Comparison of ENCODE assay signal across 8 cellular contexts in genomic region chr14:102819176-102819628, GRCh38. TPM values are rescaled to one million over a fixed set of nuclear protein-coding genes. Genes with fewer than 3 reads are reported as not detected.
A peak's percentile ranks its signal among the peaks of the same experiment; 100 is the strongest.
DNase-seq lines count a peak whose midpoint lies in the region; ATAC-seq and TF ChIP-seq lines count a peak whose summit lies in the region.

No MANE protein-coding gene starts in this region.

- ATAC-seq in GM21447 (IDR thresholded peaks at IDR 0.05; ENCODE audit: unreplicated experiment) (peak; percentile 74), IMR-90 (ENCODE audit: low read depth) (no peak)

- no peak overlapping the region for H4K8ac ChIP-seq in IMR-90 (ENCODE audit: low read depth in 2 of 2, low read length in 2 of 2)

- H3K27ac ChIP-seq in IMR-90 (ENCODE audit: insufficient read depth, low read length): no peak overlapping the region
- H3K27ac ChIP-seq in mucosa of rectum (ENCODE audit: low read depth in 2 of 2, low read length in 2 of 2): peak overlapping the region; percentile 79 to 81
- H3K27ac ChIP-seq in ascending aorta: no peak overlapping the region

- H2AK5ac ChIP-seq in IMR-90 (ENCODE audit: low read depth, low read length): 0 out of 2 replicates have a peak overlapping the region, but pooled peaks have one; percentile 15

- H3K18ac ChIP-seq in IMR-90 (ENCODE audit: low read depth, low read length): no peak overlapping the region

- peak overlapping the region; percentile 29; the same call in 1 of the 2 replicates for H3K14ac ChIP-seq in IMR-90 (replicated peaks; ENCODE audit: low read depth, low read length)

- H3K36me3 ChIP-seq in IMR-90 (ENCODE audit: control insufficient read depth, insufficient read depth, low read length) (no peaks in the 10 kb centered on the region), mucosa of rectum (ENCODE audit: control insufficient read depth in 2 of 2, insufficient read depth in 2 of 2, low read length in 2 of 2) (no peaks in the 10 kb centered on the region), ascending aorta (no peaks in the 10 kb centered on the region)

- no peak overlapping the region for H2BK20ac ChIP-seq in IMR-90 (ENCODE audit: low read depth, low read length)

- dilution Hi-C loops in IMR-90 (cut with HindIII; ENCODE audit: low sequenced_read_pairs, unreplicated experiment): no loop called here

- H3K27me3 ChIP-seq in IMR-90 (ENCODE audit: control insufficient read depth, insufficient read depth, low read length) (no peaks in the 10 kb centered on the region), mucosa of rectum (ENCODE audit: control insufficient read depth in 2 of 2, insufficient read depth in 2 of 2, low read length in 2 of 2) (no peaks in the 10 kb centered on the region), ascending aorta (no peaks in the 10 kb centered on the region)

- CTCF ChIA-PET in IMR-90 (lab: Yijun Ruan, JAX): no interaction called here

- no TSS peak for BruUV-seq in IMR-90 (replicated peaks; lab: Mats Ljungman, UMichigan)

- intact Hi-C loops in IMR-90 (cut with micrococcal nuclease) (no loop called here), ascending aorta (cut with DNase I) (no loop called here)

- no peak overlapping the region for H2BK15ac ChIP-seq in IMR-90 (ENCODE audit: low read depth, low read length)

- peaks cover 41 to 76% of the 10 kb centered on the region in 2 experiments for H3K79me1 ChIP-seq in IMR-90 (ENCODE audit: low read depth in 1 of 2, low read length in 2 of 2)

- H3K9me3 ChIP-seq in IMR-90 (ENCODE audit: control insufficient read depth, insufficient read depth, low read length) (no peaks in the 10 kb centered on the region), mucosa of rectum (ENCODE audit: control insufficient read depth in 2 of 2, low read length in 2 of 2) (no peaks in the 10 kb centered on the region), ascending aorta (no peaks in the 10 kb centered on the region)

- TF ChIP-seq CTCF in IMR-90 (conservative IDR thresholded peaks at IDR 0.05; ENCODE audit: low read depth, low read length): no peak
- TF ChIP-seq CTCF in ascending aorta (IDR thresholded peaks at IDR 0.05): no peak

- H3K9ac ChIP-seq in IMR-90 (ENCODE audit: low read depth, low read length) (no peak overlapping the region), mucosa of rectum (ENCODE audit: low read depth in 1 of 2, low read length in 2 of 2) (peak overlapping the region; percentile 36 to 64)

- peak overlapping the region; percentile 7 for H2AK9ac ChIP-seq in IMR-90 (replicated peaks; ENCODE audit: low read depth, low read length, poor library complexity)

- TF ChIP-seq RAD21 in IMR-90 (IDR thresholded peaks at IDR 0.05; ENCODE audit: low read length): no peak

- no peak overlapping the region for H2BK5ac ChIP-seq in IMR-90 (ENCODE audit: low read depth, low read length, poor library complexity, severe bottlenecking)

- peaks cover 5% of the 10 kb centered on the region for H3K9me1 ChIP-seq in IMR-90 (ENCODE audit: insufficient read depth, low read length)

- H3K4me2 ChIP-seq in IMR-90 (ENCODE audit: low read depth, low read length): no peak overlapping the region

- H2AFZ ChIP-seq in IMR-90 (replicated peaks; ENCODE audit: low read length, poor library complexity): no peak overlapping the region

- H3K4me1 ChIP-seq in IMR-90 (ENCODE audit: control insufficient read depth, insufficient read depth, low read length): peaks cover 5% of the 10 kb centered on the region; the same call in 1 of the 2 replicates
- H3K4me1 ChIP-seq in mucosa of rectum (ENCODE audit: control insufficient read depth in 2 of 2, insufficient read depth in 2 of 2, low read length in 2 of 2): peaks cover 10 to 16% of the 10 kb centered on the region in 2 donors
- no peaks in the 10 kb centered on the region for H3K4me1 ChIP-seq in ascending aorta

- POLR2A ChIA-PET in IMR-90 (lab: Charles Lee; ENCODE audit: unreplicated experiment): no interaction called here

- H4K91ac ChIP-seq in IMR-90 (ENCODE audit: insufficient read depth, low read depth, low read length): no peak overlapping the region

- in situ Hi-C loops in IMR-90 (cut with MboI; ENCODE audit: low sequenced_read_pairs): no loop called here

- peaks cover 62% of the 10 kb centered on the region for H4K20me1 ChIP-seq in IMR-90 (ENCODE audit: insufficient read depth, low read length)

- H3K56ac ChIP-seq in IMR-90 (ENCODE audit: extremely low read depth, insufficient read depth, low read length): no peak overlapping the region

- H3K4me3 ChIP-seq in GM08714 (ENCODE audit: low read length): peak overlapping the region; percentile 31; the same call in 1 of the 2 replicates
- H3K4me3 ChIP-seq in IMR-90 (ENCODE audit: insufficient read depth, low read depth, low read length): no peak overlapping the region
- H3K4me3 ChIP-seq in mucosa of rectum (ENCODE audit: low read length in 2 of 2): peak overlapping the region; percentile 43 to 44
- H3K4me3 ChIP-seq in ascending aorta: no peak overlapping the region

- DNase-seq in IMR-90: no peak
- DNase-seq in activated CD8-positive, alpha-beta memory T cell treated with anti-CD3 and anti-CD28 coated beads, Interleukin-2, amount 50 U/mL, for 48 hours: peak; percentile 83
- no peak for DNase-seq in SKM-1 treated with dmso at 0.1 percent for 144 hours (lab: John Stamatoyannopoulos, UW; ENCODE audit: unreplicated experiment)
- DNase-seq in ascending aorta (ENCODE audit: low spot score in 2 of 2): no peak
- no peak for DNase-seq in HCEC 1CT

- no peak overlapping the region for H4K5ac ChIP-seq in IMR-90 (ENCODE audit: low read depth, low read length)

- WGBS in IMR-90 (ENCODE audit: extremely low coverage in 2 of 2, insufficient read length in 1 of 2), 2 experiments: 69% methylated on average over 5 of the region's 9 CpGs; no CpG with 5 or more reads in 1 of the 2 experiments

- H2BK120ac ChIP-seq in IMR-90 (ENCODE audit: low read depth, low read length): no peak overlapping the region

- TF ChIP-seq POLR2A in IMR-90 (IDR thresholded peaks at IDR 0.05; ENCODE audit: low read depth, low read length): no peak

- H3K4ac ChIP-seq in IMR-90 (ENCODE audit: low read depth, low read length): no peak overlapping the region

- no peak overlapping the region for H3K23ac ChIP-seq in IMR-90 (ENCODE audit: low read depth, low read length)

TF ChIP-seq in IMR-90, 13 proteins besides CTCF, POLR2A, EP300 and RAD21:
- TF ChIP-seq MAFK (IDR thresholded peaks at IDR 0.05; ENCODE audit: low read depth, low read length) (no peak), SMC3 (IDR thresholded peaks at IDR 0.05; ENCODE audit: low read depth, low read length) (no peak), MXI1 (IDR thresholded peaks at IDR 0.05; ENCODE audit: borderline replicate concordance, low read depth, low read length) (no peak), RFX5 (IDR thresholded peaks at IDR 0.05; ENCODE audit: low read depth, low read length) (no peak), CHD1 (IDR thresholded peaks at IDR 0.05; ENCODE audit: low read depth, low read length) (no peak), BHLHE40 (IDR thresholded peaks at IDR 0.05; ENCODE audit: low read depth, low read length) (no peak), RCOR1 (IDR thresholded peaks at IDR 0.05; ENCODE audit: insufficient replicate concordance, low read length) (no peak), CEBPB (IDR thresholded peaks at IDR 0.05; ENCODE audit: low read depth, low read length) (no peak), ELK1 (IDR thresholded peaks at IDR 0.05; ENCODE audit: borderline replicate concordance, low read depth, low read length) (no peak), NFE2L2 (IDR thresholded peaks at IDR 0.05; ENCODE audit: low read depth, low read length) (no peak), FOS (IDR thresholded peaks at IDR 0.05; ENCODE audit: low read depth, low read length) (no peak), MAZ (IDR thresholded peaks at IDR 0.05; ENCODE audit: borderline replicate concordance, low read depth, low read length) (no peak)
- TF ChIP-seq, protein P1, sequence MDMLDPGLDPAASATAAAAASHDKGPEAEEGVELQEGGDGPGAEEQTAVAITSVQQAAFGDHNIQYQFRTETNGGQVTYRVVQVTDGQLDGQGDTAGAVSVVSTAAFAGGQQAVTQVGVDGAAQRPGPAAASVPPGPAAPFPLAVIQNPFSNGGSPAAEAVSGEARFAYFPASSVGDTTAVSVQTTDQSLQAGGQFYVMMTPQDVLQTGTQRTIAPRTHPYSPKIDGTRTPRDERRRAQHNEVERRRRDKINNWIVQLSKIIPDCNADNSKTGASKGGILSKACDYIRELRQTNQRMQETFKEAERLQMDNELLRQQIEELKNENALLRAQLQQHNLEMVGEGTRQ (IDR thresholded peaks at IDR 0.05; ENCODE audit: low read depth, low read length): no peak

RNA-seq across cellular contexts. Expression of gene TRAF3, which starts 42.0 kb away (rescaled TPM):
- total RNA-seq in IMR-90 (2012; rRNA removed) (25.3 and 25.6 TPM in 2 replicates), ascending aorta (12.2 TPM)
- polyA plus RNA-seq in IMR-90 (2012; rRNA removed): 21.2 TPM in 2 replicates
- 10.5 and 14.4 TPM in 2 replicates for polyA plus RNA-seq in IMR-90 (2012; cell fraction: cytosol; rRNA removed)
- 29.8 and 31.8 TPM in 2 replicates for polyA plus RNA-seq in IMR-90 (2012; cell fraction: nucleus; rRNA removed; ENCODE audit: low replicate concordance)

Comparison
In these comparisons a context has a peak if more than half of its experiments do, and no peak if none do; other contexts are left out.
1. H3K4me3 ChIP-seq: peak in GM08714 (single experiment) and mucosa of rectum (2 of 2); none in IMR-90 (single experiment) and ascending aorta (0 of 2).
2. H3K27ac ChIP-seq: peak in mucosa of rectum (2 of 2); none in IMR-90 (single experiment) and ascending aorta (0 of 2).